23 cellular contexts compared by ENCODE assay signal in the genomic region with DNA sequence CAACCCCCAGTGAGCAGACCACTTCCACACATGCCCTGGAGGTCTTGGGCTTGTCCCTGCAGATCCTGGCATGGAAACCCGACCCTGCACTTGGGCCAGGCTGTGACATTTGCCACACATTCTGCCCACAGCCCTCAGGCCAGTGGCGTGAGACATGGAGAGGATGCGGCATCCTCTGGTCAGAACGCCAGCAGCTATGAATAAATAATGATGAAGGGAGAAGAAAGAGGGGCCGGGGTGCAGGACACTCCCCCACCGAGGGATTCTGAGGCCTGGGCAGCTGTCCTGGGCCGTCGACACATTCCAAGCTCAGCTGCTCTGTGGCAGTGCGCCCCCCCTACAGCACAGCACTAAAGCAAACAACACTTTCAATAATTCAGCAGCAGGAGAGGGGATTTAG.
"Had no signal": no experiment of that assay in that cellular context is flagged by ENCODE, and none has a peak within 500 bp of the region (broad histone marks: within the 10 kb centered on the region; RNA-seq: fewer than 3 reads in every experiment).

No MANE protein-coding gene starts in this region.

- H3K27me3 ChIP-seq: ovary, right lobe of liver, testis had no signal

- H3K4me3 ChIP-seq: dorsolateral prefrontal cortex, gastrocnemius medialis, heart left ventricle, hepatocyte, lung, ovary, right lobe of liver, testis, tibial artery had no signal

- H3K27ac ChIP-seq: epithelial cell of prostate, gastrocnemius medialis, heart left ventricle, hepatocyte, ovary, right lobe of liver, testis, tibial artery had no signal

- ATAC-seq: esophagus mucosa; gastrocnemius medialis; heart left ventricle; natural killer cell; stimulated activated effector memory CD8-positive, alpha-beta T cell treated with anti-CD3 and anti-CD28 coated beads, Interleukin-12 subunit alpha, Interleukin-12 subunit beta, amount 100 ng/mL, for 72 hours; stimulated activated naive CD8-positive, alpha-beta T cell treated with anti-CD3 and anti-CD28 coated beads, Interleukin-15, Interleukin-2, amounts not matched to agents 100 U/mL and 50 U/mL, for 24 hours had no signal

- H3K27ac Mint-ChIP-seq: memory B cell; natural killer cell; stimulated activated effector memory CD8-positive, alpha-beta T cell treated with anti-CD3 and anti-CD28 coated beads, Interleukin-12 subunit alpha, Interleukin-12 subunit beta, amount 100 ng/mL, for 72 hours; type B pancreatic cell had no signal

- H3K36me3 Mint-ChIP-seq: memory B cell, natural killer cell, type B pancreatic cell had no signal

- H3K9me3 Mint-ChIP-seq: memory B cell; natural killer cell; stimulated activated effector memory CD8-positive, alpha-beta T cell treated with anti-CD3 and anti-CD28 coated beads, Interleukin-12 subunit alpha, Interleukin-12 subunit beta, amount 100 ng/mL, for 72 hours; type B pancreatic cell had no signal

- H3K36me3 ChIP-seq: gastrocnemius medialis, heart left ventricle, ovary, right lobe of liver, tibial artery had no signal

- DNase-seq: effector CD4-positive, alpha-beta T cell; foreskin fibroblast; gastrocnemius medialis; heart left ventricle; kidney; midbrain; natural killer cell; nucleus accumbens; ovary; right lobe of liver; stimulated activated CD4-positive, alpha-beta T cell treated with anti-CD3 and anti-CD28 coated beads, Interleukin-2, amount 100 ng/mL, for 24 hours; stimulated activated CD4-positive, alpha-beta T cell treated with anti-CD3 and anti-CD28 coated beads, Interleukin-4, amount 100 ng/mL, for 24 hours; stimulated activated naive CD8-positive, alpha-beta T cell treated with anti-CD3 and anti-CD28 coated beads, Interleukin-15, Interleukin-2, amounts not matched to agents 100 U/mL and 50 U/mL, for 24 hours; testis; tibial artery had no signal

- H3K4me1 ChIP-seq: testis had no signal

- H3K4me3 Mint-ChIP-seq: memory B cell; natural killer cell; stimulated activated effector memory CD8-positive, alpha-beta T cell treated with anti-CD3 and anti-CD28 coated beads, Interleukin-12 subunit alpha, Interleukin-12 subunit beta, amount 100 ng/mL, for 72 hours; type B pancreatic cell had no signal

- H3K9me3 ChIP-seq: gastrocnemius medialis, heart left ventricle, ovary, right lobe of liver, testis, tibial artery had no signal
